ENCODE assay signal across 18 cellular contexts in the genomic region with DNA sequence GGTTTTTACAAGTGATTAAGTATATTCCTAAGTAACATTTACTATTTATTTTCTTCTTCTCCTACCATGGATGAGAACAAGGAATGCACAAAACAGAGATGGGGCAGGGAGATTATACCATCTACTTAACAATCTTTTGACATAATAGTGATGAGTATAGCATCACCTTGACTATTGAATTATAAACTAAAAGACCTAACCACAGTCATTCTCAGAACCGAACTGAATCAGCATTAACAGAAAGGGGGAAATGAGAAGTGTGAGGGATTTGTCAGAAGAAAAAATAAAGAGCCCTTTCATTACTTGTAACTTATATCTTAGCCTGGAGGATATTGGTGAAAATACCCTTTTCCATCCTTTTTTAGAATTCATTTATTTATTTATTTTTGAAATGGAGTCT.
DNase-seq lines count a peak whose midpoint lies in the region; ATAC-seq and TF ChIP-seq lines count a peak whose summit lies in the region.
"Had no signal": no experiment of that assay in that cellular context is flagged by ENCODE, and none has a peak within 500 bp of the region (broad histone marks: within the 10 kb centered on the region; RNA-seq: fewer than 3 reads in every experiment).

No MANE protein-coding gene starts in this region.

- no peaks in the 10 kb centered on the region for H3K36me3 ChIP-seq in MM.1S (replicated peaks; ENCODE audit: insufficient read depth, low read length)
- H3K36me3 ChIP-seq: esophagus squamous epithelium had no signal

- no peaks in the 10 kb centered on the region for H3K27me3 ChIP-seq in MM.1S (replicated peaks; ENCODE audit: insufficient read depth, low read length)

- H3K9me3 ChIP-seq in MM.1S (replicated peaks; ENCODE audit: insufficient read depth, low read length) = no peaks in the 10 kb centered on the region
- H3K9me3 ChIP-seq: esophagus squamous epithelium, psoas muscle had no signal

- DNase-seq in activated T-cell treated with anti-CD3 and anti-CD28 coated beads, Interleukin-2, amount 50 U/mL, for 24 hours = no peak
- no peak for DNase-seq in activated T-cell treated with anti-CD3 and anti-CD28 coated beads, Interleukin-2, amount 50 U/mL, for 1 hour
- DNase-seq in MM.1S = peak; percentile 16
- no peak for DNase-seq in stimulated activated naive CD8-positive, alpha-beta T cell treated with anti-CD3 and anti-CD28 coated beads, Interleukin-15, Interleukin-2, amounts not matched to agents 100 U/mL and 50 U/mL, for 24 hours
- no peak for DNase-seq in OCI-M1 (lab: John Stamatoyannopoulos, UW)
- no peak for DNase-seq in NCI-H187 (lab: John Stamatoyannopoulos, UW)
- no peak for DNase-seq in nephron progenitor cell
- DNase-seq: activated CD4-positive, CD25-positive, alpha-beta regulatory T cell treated with anti-CD3 and anti-CD28 coated beads, Interleukin-2, amount 50 U/mL, for 72 hours; cerebellar nuclear complex; effector CD8-positive, alpha-beta T cell; esophagus squamous epithelium; left cardiac atrium; psoas muscle had no signal

- no peak overlapping the region for H3K4me2 ChIP-seq in MM.1S (ENCODE audit: low read depth, low read length)
- H3K4me2 ChIP-seq: A549, GM23338 had no signal

- H3F3A ChIP-seq in MM.1S (ENCODE audit: insufficient read depth, low read length) = no peaks in the 10 kb centered on the region

- H3K9me3 Mint-ChIP-seq in activated T-cell treated with anti-CD3 and anti-CD28 coated beads, Interleukin-2, amount 50 U/mL, for 24 hours = peaks cover 8% of the 10 kb centered on the region
- H3K9me3 Mint-ChIP-seq in nephron progenitor cell = peaks cover 13% of the 10 kb centered on the region
- H3K9me3 Mint-ChIP-seq: neural crest cell had no signal

- H2AFZ ChIP-seq in MM.1S (ENCODE audit: low read length) = 0 out of 2 replicates have a peak overlapping the region, but pooled peaks have one; percentile 70
- H2AFZ ChIP-seq: GM23338 had no signal

- no peaks in the 10 kb centered on the region for H3K4me1 ChIP-seq in MM.1S (ENCODE audit: low read length)
- H3K4me1 ChIP-seq: A549, esophagus squamous epithelium, psoas muscle had no signal

- peaks cover 18% of the 10 kb centered on the region for H3K4me1 Mint-ChIP-seq in activated T-cell treated with anti-CD3 and anti-CD28 coated beads, Interleukin-2, amount 50 U/mL, for 24 hours (ENCODE audit: low read depth)
- no peaks in the 10 kb centered on the region for H3K4me1 Mint-ChIP-seq in nephron progenitor cell
- H3K4me1 Mint-ChIP-seq: GM23338, neural crest cell had no signal

- peak overlapping the region; percentile 67 for H3K27ac Mint-ChIP-seq in activated T-cell treated with anti-CD3 and anti-CD28 coated beads, Interleukin-2, amount 50 U/mL, for 24 hours
- H3K27ac Mint-ChIP-seq in nephron progenitor cell = no peak overlapping the region
- H3K27ac Mint-ChIP-seq: GM23338 had no signal

- peak; percentile 55 for ATAC-seq in GM21529 (IDR thresholded peaks at IDR 0.05; ENCODE audit: unreplicated experiment)
- ATAC-seq in stimulated activated naive CD8-positive, alpha-beta T cell treated with anti-CD3 and anti-CD28 coated beads, Interleukin-15, Interleukin-2, amounts not matched to agents 100 U/mL and 50 U/mL, for 24 hours = peak; percentile 55
- ATAC-seq: GM23338, left cardiac atrium, psoas muscle had no signal

- no peak overlapping the region for H3K4me3 ChIP-seq in MM.1S (ENCODE audit: low read length)
- H3K4me3 ChIP-seq: A549, esophagus squamous epithelium, GM23338, psoas muscle had no signal

- no peaks in the 10 kb centered on the region for H3K36me3 Mint-ChIP-seq in activated T-cell treated with anti-CD3 and anti-CD28 coated beads, Interleukin-2, amount 50 U/mL, for 24 hours (ENCODE audit: low read depth)
- no peaks in the 10 kb centered on the region for H3K36me3 Mint-ChIP-seq in nephron progenitor cell (ENCODE audit: low read depth)

- H4K20me1 ChIP-seq in MM.1S (ENCODE audit: insufficient read depth, low read length) = no peaks in the 10 kb centered on the region

- TF ChIP-seq CTCF in MM.1S (IDR thresholded peaks at IDR 0.05; ENCODE audit: low read length) (no peak), nephron progenitor cell (IDR thresholded peaks at IDR 0.05) (no peak)

- no peak overlapping the region for H3K4me3 Mint-ChIP-seq in activated T-cell treated with anti-CD3 and anti-CD28 coated beads, Interleukin-2, amount 50 U/mL, for 24 hours
- no peak overlapping the region for H3K4me3 Mint-ChIP-seq in nephron progenitor cell
- H3K4me3 Mint-ChIP-seq: GM23338, IgD-negative memory B cell, neural crest cell had no signal

- H3K27me3 Mint-ChIP-seq in activated T-cell treated with anti-CD3 and anti-CD28 coated beads, Interleukin-2, amount 50 U/mL, for 24 hours = no peaks in the 10 kb centered on the region
- peaks cover 14% of the 10 kb centered on the region for H3K27me3 Mint-ChIP-seq in nephron progenitor cell (ENCODE audit: low read depth, poor library complexity)

- H3K9me2 ChIP-seq in MM.1S (replicated peaks; ENCODE audit: insufficient read depth, low read length) = no peaks in the 10 kb centered on the region

- no peaks in the 10 kb centered on the region for H3K79me2 ChIP-seq in MM.1S (ENCODE audit: low read length)

- no peak overlapping the region for H3K9ac ChIP-seq in MM.1S (ENCODE audit: low read length)

- H3K27ac ChIP-seq in MM.1S (ENCODE audit: low read length) = no peak overlapping the region; the same call in 1 of the 2 replicates
- H3K27ac ChIP-seq: A549, esophagus squamous epithelium, psoas muscle had no signal
